8 cellular contexts compared by ENCODE assay signal in the genomic region with DNA sequence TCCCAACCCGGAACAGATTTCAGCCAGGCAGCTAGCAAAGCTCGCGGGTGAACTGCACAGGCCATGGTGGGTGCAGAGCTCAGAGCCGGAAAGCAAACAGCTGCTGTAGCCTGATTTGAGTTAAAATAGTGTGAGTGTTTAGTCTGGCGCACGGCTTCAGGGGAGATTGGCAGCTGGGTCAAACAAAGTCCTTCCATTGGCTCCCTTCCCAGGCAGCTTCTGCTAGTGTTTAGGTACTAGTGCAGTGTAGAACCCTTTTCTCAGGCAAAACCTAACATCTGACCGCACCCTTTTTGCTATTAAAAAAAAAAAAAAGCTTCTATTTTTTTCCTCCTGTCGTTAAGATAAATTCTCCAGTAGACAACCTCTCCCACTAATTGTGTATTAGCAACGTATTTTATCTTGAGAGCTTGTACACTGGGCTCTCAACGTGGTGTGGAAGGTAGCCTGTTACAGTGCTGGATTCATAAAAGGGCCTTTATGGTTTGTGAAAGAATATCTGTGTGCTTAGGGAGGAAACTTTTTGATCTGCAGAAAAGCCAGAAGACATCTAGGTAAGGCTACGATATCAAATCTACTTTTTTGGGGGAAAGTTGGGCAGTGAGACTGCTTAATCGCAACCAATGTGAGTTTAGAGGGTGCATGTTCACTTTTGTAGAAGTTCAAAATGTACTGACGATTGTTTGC.
DNase-seq lines count a peak whose midpoint lies in the region; ATAC-seq and TF ChIP-seq lines count a peak whose summit lies in the region.

No MANE protein-coding gene starts in this region.

- no peak for TF ChIP-seq POLR2A in stomach (IDR thresholded peaks at IDR 0.05)

- H3K36me3 ChIP-seq in ascending aorta: no peaks in the 10 kb centered on the region
- no peaks in the 10 kb centered on the region for H3K36me3 ChIP-seq in stomach

- TF ChIP-seq EP300 in stomach (IDR thresholded peaks at IDR 0.05): no peak

- DNase-seq in HuH-7 (ENCODE audit: low spot score): peak; percentile 39
- DNase-seq in ascending aorta (ENCODE audit: low spot score in 2 of 2): peak; percentile 12 to 79
- peak; percentile 63 for DNase-seq in inferior parietal cortex (ENCODE audit: extremely low spot score)
- peak; percentile 81 for DNase-seq in stomach
- DNase-seq in RKO (ENCODE audit: low spot score): no peak
- DNase-seq in stimulated activated naive CD4-positive, alpha-beta T cell treated with Interleukin-2 at 50 U/mL for 16 hours (lab: John Stamatoyannopoulos, UW): no peak
- no peak for DNase-seq in activated CD4-positive, alpha-beta T cell treated with anti-CD3 and anti-CD28 coated beads, Interleukin-2, amount 50 U/mL, for 4 hours

- peak overlapping the region; percentile 47 to 52 for H3K4me3 ChIP-seq in ascending aorta
- H3K4me3 ChIP-seq in stomach: peak overlapping the region; percentile 23 to 36 (median 31)

- no peak for ATAC-seq in HG03045 (IDR thresholded peaks at IDR 0.05; ENCODE audit: unreplicated experiment)

- no peak for TF ChIP-seq CTCF in ascending aorta (IDR thresholded peaks at IDR 0.05)
- no peak for TF ChIP-seq CTCF in stomach (IDR thresholded peaks at IDR 0.05)

- 13 to 20% (median 14%) methylated on average over 13 of the region's 13 CpGs for WGBS in stomach, 5 donors

- H3K4me1 ChIP-seq in ascending aorta: no peaks in the 10 kb centered on the region
- H3K4me1 ChIP-seq in stomach: peaks cover 0 to 49% (median 27%) of the 10 kb centered on the region in 4 donors

- H3K27me3 ChIP-seq in ascending aorta: no peaks in the 10 kb centered on the region
- H3K27me3 ChIP-seq in stomach: no peaks in the 10 kb centered on the region

- H3K27ac ChIP-seq in ascending aorta (peak overlapping the region; percentile 49 to 61), stomach (peak overlapping the region; percentile 42 to 82 (median 76))

- no peaks in the 10 kb centered on the region for H3K9me3 ChIP-seq in ascending aorta
- H3K9me3 ChIP-seq in stomach: no peaks in the 10 kb centered on the region

- intact Hi-C loops in ascending aorta (cut with DNase I): loop anchor here (5.0 kb wide), 1 partner anchor 168 kb away; no protein-coding TSS in a partner anchor
- intact Hi-C loops in stomach (cut with DNase I; ENCODE audit: low total_unique reads): no loop called here

Comparison
In these comparisons a context has a peak if more than half of its experiments do, and no peak if none do; other contexts are left out.
1. DNase-seq: peak in HuH-7 (single experiment), ascending aorta (2 of 2), inferior parietal cortex (single experiment) and stomach (single experiment); none in RKO (single experiment), stimulated activated naive CD4-positive, alpha-beta T cell treated with Interleukin-2 at 50 U/mL for 16 hours (single experiment) and activated CD4-positive, alpha-beta T cell treated with anti-CD3 and anti-CD28 coated beads, Interleukin-2, amount 50 U/mL, for 4 hours (0 of 2).